Comparison of ENCODE assay signal across 11 cellular contexts in the genomic region with DNA sequence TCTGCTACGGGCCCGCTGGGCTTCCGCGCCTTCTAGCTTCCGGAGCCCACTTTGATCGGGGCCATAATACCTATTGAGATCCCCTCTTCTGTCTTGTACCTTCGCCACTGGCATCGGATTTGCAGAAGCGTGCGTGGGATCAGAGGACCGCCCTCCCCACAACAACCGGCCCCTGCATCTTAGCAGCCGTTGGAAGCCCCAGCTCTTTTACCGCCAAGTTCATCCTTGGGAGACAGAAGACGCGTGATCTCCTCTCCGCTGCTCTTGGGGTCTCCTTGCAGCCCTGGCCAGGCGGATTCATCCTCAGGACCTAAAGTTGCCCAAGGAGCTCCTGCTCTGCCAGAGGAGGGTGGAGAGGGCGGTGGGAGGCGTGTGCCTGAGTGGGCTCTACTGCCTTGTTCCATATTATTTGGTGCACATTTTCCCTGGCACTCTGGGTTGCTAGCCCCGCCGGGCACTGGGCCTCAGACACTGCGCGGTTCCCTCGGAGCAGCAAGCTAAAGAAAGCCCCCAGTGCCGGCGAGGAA. TPM values are rescaled to one million over a fixed set of nuclear protein-coding genes. Genes with fewer than 3 reads are reported as not detected.
DNase-seq lines count a peak whose midpoint lies in the region; FAIRE-seq and TF ChIP-seq lines count a peak whose summit lies in the region.
"Had no signal": no experiment of that assay in that cellular context is flagged by ENCODE, and none has a peak within 500 bp of the region (broad histone marks: within the 10 kb centered on the region; RNA-seq: fewer than 3 reads in every experiment).

No MANE protein-coding gene starts in this region.

- WGBS in iPS DF 6.9 (ENCODE audit: insufficient coverage, insufficient read length) = no CpG with 5 or more reads among the region's 27 CpGs

- H3K36me3 ChIP-seq in iPS DF 6.9 (ENCODE audit: control insufficient read depth, insufficient read depth, low read length) = no peaks in the 10 kb centered on the region

- no peak overlapping the region for H3K27ac ChIP-seq in iPS DF 6.9 (ENCODE audit: low read length)
- H3K27ac ChIP-seq: epithelial cell of prostate had no signal

- peak overlapping the region; percentile 69; the same call in 1 of the 2 replicates for H3K4me3 ChIP-seq in iPS DF 6.9 (ENCODE audit: low read length)
- peak overlapping the region; percentile 76 for H3K4me3 ChIP-seq in skeletal muscle cell (ENCODE audit: low read depth, low read length)

- DNase-seq in GM12892 (ENCODE audit: insufficient read length) (peak; percentile 5), amniotic epithelial cell (ENCODE audit: low read depth) (peak; percentile 15), iPS DF 6.9 (ENCODE audit: low read depth, low spot score) (no peak), skeletal muscle cell (ENCODE audit: low read depth) (no peak), RKO (ENCODE audit: low spot score) (no peak), DMS79 (lab: John Stamatoyannopoulos, UW) (no peak), NK-92 (lab: John Stamatoyannopoulos, UW; ENCODE audit: unreplicated experiment) (no peak)
- no peak for DNase-seq in central memory CD4-positive, alpha-beta T cell
- DNase-seq: activated CD4-positive, CD25-positive, alpha-beta regulatory T cell treated with anti-CD3 and anti-CD28 coated beads, Interleukin-2, amount 50 U/mL, for 72 hours; NCI-H1694 treated with DMSO at 0.1 percent for 48 hours had no signal

- peaks cover 41% of the 10 kb centered on the region for H3K27me3 ChIP-seq in iPS DF 6.9 (ENCODE audit: control insufficient read depth, insufficient read depth, low read length)

- H3K9me3 ChIP-seq in iPS DF 6.9 (ENCODE audit: control insufficient read depth, insufficient read depth, low read length) = no peaks in the 10 kb centered on the region

- FAIRE-seq in GM12892 (lab: Jason Lieb, UNC) = no peak

- no peak for TF ChIP-seq POLR2A in GM12892 (IDR thresholded peaks at IDR 0.05; ENCODE audit: low read depth, low read length)

- H3K4me1 ChIP-seq in iPS DF 6.9 (ENCODE audit: control insufficient read depth, insufficient read depth, low read length) = peaks cover 3% of the 10 kb centered on the region; the same call in 1 of the 2 replicates

RNA-seq across cellular contexts. Expression of a gene that starts 1.6 kb away (rescaled TPM):
- polyA plus RNA-seq in GM12892 (2012; ENCODE audit: missing spikeins) = not detected

Comparison
In these comparisons a context has a peak if more than half of its experiments do, and no peak if none do; other contexts are left out.
1. DNase-seq: peak in GM12892 (single experiment) and amniotic epithelial cell (single experiment); none in iPS DF 6.9 (single experiment), skeletal muscle cell (single experiment), central memory CD4-positive, alpha-beta T cell (single experiment), RKO (single experiment), DMS79 (single experiment) and NK-92 (single experiment).